In the genomic region with DNA sequence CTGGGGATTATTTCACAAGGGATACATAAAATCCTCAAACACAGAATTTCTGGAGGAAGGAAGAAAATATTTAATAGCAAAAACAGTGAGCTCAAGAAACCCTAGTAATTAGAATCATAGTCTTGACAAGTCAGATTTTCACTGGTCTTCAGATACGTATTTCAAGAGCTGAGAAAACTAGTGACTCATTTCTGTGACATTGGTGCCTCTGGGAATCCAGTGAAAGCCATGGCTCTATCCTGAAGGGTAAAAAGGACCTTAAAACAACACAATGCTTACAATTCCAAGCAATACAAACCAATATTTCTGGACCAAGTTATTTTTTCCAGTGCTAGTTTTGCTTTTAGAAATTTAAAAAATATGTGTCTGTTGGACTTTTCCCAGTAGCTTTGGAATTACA, we compare ENCODE assay signal across 23 cellular contexts.
DNase-seq lines count a peak whose midpoint lies in the region; ATAC-seq, FAIRE-seq and TF ChIP-seq lines count a peak whose summit lies in the region.
"Had no signal": no experiment of that assay in that cellular context is flagged by ENCODE, and none has a peak within 500 bp of the region (broad histone marks: within the 10 kb centered on the region; RNA-seq: fewer than 3 reads in every experiment).

No MANE protein-coding gene starts in this region.

- H3K79me2 ChIP-seq in astrocyte (ENCODE audit: insufficient read depth, low read length): no peaks in the 10 kb centered on the region

- H3K27ac ChIP-seq in astrocyte (ENCODE audit: low read depth, low read length): no peak overlapping the region
- H3K27ac ChIP-seq in subcutaneous abdominal adipose tissue (ENCODE audit: low read depth, low read length): peak overlapping the region; percentile 28
- H3K27ac ChIP-seq in left lung: no peak overlapping the region
- H3K27ac ChIP-seq: cardiac muscle cell, pancreas had no signal

- DNase-seq in GM03348 (ENCODE audit: low spot score): peak; percentile 15
- DNase-seq in astrocyte (ENCODE audit: low read depth): no peak
- no peak for DNase-seq in left ventricle myocardium superior
- DNase-seq in NCI-H82 (lab: John Stamatoyannopoulos, UW): no peak
- DNase-seq in CD14-positive monocyte (ENCODE audit: low spot score): no peak
- DNase-seq in glomerular visceral epithelial cell (ENCODE audit: extremely low spot score): no peak
- DNase-seq in left lung: no peak
- DNase-seq: activated CD4-positive, alpha-beta T cell treated with anti-CD3 and anti-CD28 coated beads, Interleukin-2, amount 50 U/mL, for 4 hours; activated effector memory CD4-positive, alpha-beta T cell treated with Interleukin-2 at 50 U/mL for 16 hours; CD4-positive, alpha-beta memory T cell; dermis blood vessel endothelial cell; KBM-7; left cardiac atrium; naive thymus-derived CD8-positive, alpha-beta T cell; NCI-H2171; NCI-H526; pancreas; stimulated activated CD4-positive, alpha-beta T cell treated with anti-CD3 and anti-CD28 coated beads, Interleukin-15, amount 100 ng/mL, for 24 hours; T-helper 9 cell had no signal

- no peaks in the 10 kb centered on the region for H4K20me1 ChIP-seq in astrocyte (ENCODE audit: insufficient read depth, low read length)

- H2AFZ ChIP-seq in astrocyte (ENCODE audit: low read depth, low read length): no peak overlapping the region

- no peaks in the 10 kb centered on the region for H3K36me3 ChIP-seq in astrocyte (ENCODE audit: insufficient read depth, low read length)
- no peaks in the 10 kb centered on the region for H3K36me3 ChIP-seq in subcutaneous abdominal adipose tissue (ENCODE audit: control insufficient read depth in 5 of 5, insufficient read depth in 5 of 5, low read length in 5 of 5)
- no peaks in the 10 kb centered on the region for H3K36me3 ChIP-seq in left lung
- H3K36me3 ChIP-seq: cardiac muscle cell, pancreas had no signal

- peak; percentile 10 for ATAC-seq in left ventricle myocardium superior
- ATAC-seq in left lung: no peak
- ATAC-seq: naive thymus-derived CD8-positive, alpha-beta T cell; pancreas; sciatic nerve; WTC11 had no signal

- H3K4me3 ChIP-seq in astrocyte (ENCODE audit: insufficient read depth, low read depth, low read length): no peak overlapping the region
- no peak overlapping the region for H3K4me3 ChIP-seq in subcutaneous abdominal adipose tissue (ENCODE audit: low read depth in 1 of 5, low read length in 5 of 5)
- no peak overlapping the region for H3K4me3 ChIP-seq in left lung
- H3K4me3 ChIP-seq: cardiac muscle cell, pancreas had no signal

- TF ChIP-seq CTCF in astrocyte (IDR thresholded peaks at IDR 0.05; ENCODE audit: insufficient read depth, low read depth, low read length): no peak
- TF ChIP-seq CTCF in CD14-positive monocyte (IDR thresholded peaks at IDR 0.05): no peak
- no peak for TF ChIP-seq CTCF in left lung (IDR thresholded peaks at IDR 0.05)

- H3K27me3 ChIP-seq in astrocyte (ENCODE audit: insufficient read depth, low read length) (no peaks in the 10 kb centered on the region), subcutaneous abdominal adipose tissue (ENCODE audit: control insufficient read depth in 5 of 5, insufficient read depth in 4 of 5, low read length in 5 of 5) (no peaks in the 10 kb centered on the region), left lung (no peaks in the 10 kb centered on the region)
- H3K27me3 ChIP-seq: cardiac muscle cell, pancreas had no signal

- no peaks in the 10 kb centered on the region for H3K27me3 Mint-ChIP-seq in astrocyte (ENCODE audit: low read depth, unreplicated experiment)
- H3K27me3 Mint-ChIP-seq in CD14-positive monocyte (ENCODE audit: low read depth in 3 of 3): peaks cover 0 to 2% (median 0%) of the 10 kb centered on the region in 3 donors
- H3K27me3 Mint-ChIP-seq: CD4-positive, alpha-beta memory T cell had no signal

- FAIRE-seq in astrocyte (lab: Jason Lieb, UNC): peak; percentile 59
- FAIRE-seq: pancreas had no signal

- H3K9me3 ChIP-seq in astrocyte (ENCODE audit: insufficient read depth, low read depth, low read length) (no peaks in the 10 kb centered on the region), subcutaneous abdominal adipose tissue (ENCODE audit: control insufficient read depth in 5 of 5, low read length in 5 of 5) (peaks cover 0 to 9% (median 4%) of the 10 kb centered on the region in 5 donors), left lung (peaks cover 0 to 17% of the 10 kb centered on the region in 2 donors)
- H3K9me3 ChIP-seq: pancreas had no signal

- peaks cover 13% of the 10 kb centered on the region for H3K9me3 Mint-ChIP-seq in astrocyte (ENCODE audit: unreplicated experiment)
- H3K9me3 Mint-ChIP-seq in CD14-positive monocyte: peaks cover 10 to 23% (median 20%) of the 10 kb centered on the region in 7 donors

- H3K27ac Mint-ChIP-seq in astrocyte (ENCODE audit: unreplicated experiment) (no peak overlapping the region), CD14-positive monocyte (no peak overlapping the region)
- H3K27ac Mint-ChIP-seq: CD4-positive, alpha-beta memory T cell; naive thymus-derived CD8-positive, alpha-beta T cell; WTC11 had no signal

- H3K9ac ChIP-seq in astrocyte (ENCODE audit: low read length) (no peak overlapping the region), subcutaneous abdominal adipose tissue (ENCODE audit: low read length in 5 of 5) (no peak overlapping the region)

- intact Hi-C loops in left ventricle myocardium superior (cut with micrococcal nuclease): no loop called here
- intact Hi-C loops in CD14-positive monocyte (cut with micrococcal nuclease): no loop called here
- intact Hi-C loops in left lung (cut with DNase I): no loop called here

- H3K4me2 ChIP-seq in astrocyte (ENCODE audit: low read length): no peak overlapping the region

- H3K4me1 Mint-ChIP-seq in astrocyte (ENCODE audit: low read depth, unreplicated experiment) (peaks cover 3% of the 10 kb centered on the region), CD14-positive monocyte (peaks cover 3% of the 10 kb centered on the region)
- H3K4me1 Mint-ChIP-seq: CD4-positive, alpha-beta memory T cell; naive thymus-derived CD8-positive, alpha-beta T cell; WTC11 had no signal

- peaks cover 14% of the 10 kb centered on the region for H3K36me3 Mint-ChIP-seq in astrocyte (ENCODE audit: low read depth, unreplicated experiment)
- H3K36me3 Mint-ChIP-seq in CD14-positive monocyte: peaks cover 17 to 36% of the 10 kb centered on the region in 2 donors
- H3K36me3 Mint-ChIP-seq: CD4-positive, alpha-beta memory T cell had no signal

- no peak overlapping the region for H3K4me3 Mint-ChIP-seq in astrocyte (ENCODE audit: unreplicated experiment)
- H3K4me3 Mint-ChIP-seq in CD14-positive monocyte: no peak overlapping the region
- H3K4me3 Mint-ChIP-seq: CD4-positive, alpha-beta memory T cell; naive thymus-derived CD8-positive, alpha-beta T cell; WTC11 had no signal

- H3K4me1 ChIP-seq in astrocyte (ENCODE audit: insufficient read depth, low read length): no peaks in the 10 kb centered on the region
- H3K4me1 ChIP-seq in subcutaneous abdominal adipose tissue (ENCODE audit: control insufficient read depth in 5 of 5, insufficient read depth in 5 of 5, low read length in 5 of 5): peaks cover 0 to 8% (median 3%) of the 10 kb centered on the region in 5 donors
- no peaks in the 10 kb centered on the region for H3K4me1 ChIP-seq in left lung
- H3K4me1 ChIP-seq: pancreas had no signal
